8 cellular contexts compared by ENCODE assay signal in genomic region chr19:5827891-5828660, GRCh38. TPM values are rescaled to one million over a fixed set of nuclear protein-coding genes. Genes with fewer than 3 reads are reported as not detected.
DNase-seq lines count a peak whose midpoint lies in the region; ATAC-seq and TF ChIP-seq lines count a peak whose summit lies in the region.

No MANE protein-coding gene starts in this region.

- H3K4me1 ChIP-seq in IMR-90 (ENCODE audit: control insufficient read depth, insufficient read depth, low read length) (peaks cover 9% of the 10 kb centered on the region), Peyer's patch (peaks cover 0 to 39% (median 9%) of the 10 kb centered on the region in 4 donors), foreskin keratinocyte (no peaks in the 10 kb centered on the region)

- peak overlapping the region; percentile 62 for H3K18ac ChIP-seq in IMR-90 (ENCODE audit: low read depth, low read length)

- BruUV-seq in IMR-90 (replicated peaks; lab: Mats Ljungman, UMichigan) = no TSS peak

- H3K36me3 ChIP-seq in IMR-90 (ENCODE audit: control insufficient read depth, insufficient read depth, low read length) = no peaks in the 10 kb centered on the region
- peaks cover 0 to 25% (median 0%) of the 10 kb centered on the region in 3 donors for H3K36me3 ChIP-seq in Peyer's patch

- no peaks in the 10 kb centered on the region for H3K9me3 Mint-ChIP-seq in activated T-helper 2 cell treated with anti-CD3 and anti-CD28 coated beads, Interferon-gamma antibody, Interleukin-2, Interleukin-4, amounts not matched to agents 10 μg/mL and 5 μg/mL and 100 μg/mL, durations not matched to agents 14 hours and 24 hours and 36 hours
- H3K9me3 Mint-ChIP-seq in neural crest cell = no peaks in the 10 kb centered on the region

- H3K4me2 ChIP-seq in IMR-90 (ENCODE audit: low read depth, low read length) = peak overlapping the region; percentile 86

- peak overlapping the region; percentile 99 for H3K4me3 Mint-ChIP-seq in activated T-helper 2 cell treated with anti-CD3 and anti-CD28 coated beads, Interferon-gamma antibody, Interleukin-2, Interleukin-4, amounts not matched to agents 10 μg/mL and 5 μg/mL and 100 μg/mL, durations not matched to agents 14 hours and 24 hours and 36 hours (ENCODE audit: low read depth)
- peak overlapping the region; percentile 97 for H3K4me3 Mint-ChIP-seq in neural crest cell

- intact Hi-C loops in IMR-90 (cut with micrococcal nuclease) = loop anchor here (5.0 kb wide), 1 partner anchor 64 kb away; no protein-coding TSS in a partner anchor
- intact Hi-C loops in activated T-helper 2 cell treated with anti-CD3 and anti-CD28 coated beads, Interferon-gamma antibody, Interleukin-2, Interleukin-4, amounts not matched to agents 10 μg/mL and 5 μg/mL and 100 μg/mL, durations not matched to agents 14 hours and 24 hours and 36 hours (cut with micrococcal nuclease) = loop anchor here (1.0 kb wide), 1 partner anchor 76 kb away; the partner anchor contains the start of gene VMAC

- peak; percentile 82 for DNase-seq in DMS153 treated with DMSO at 0.1 percent for 48 hours (lab: John Stamatoyannopoulos, UW; ENCODE audit: unreplicated experiment)
- DNase-seq in IMR-90 = peak; percentile 85
- peak; percentile 65 to 95 (median 94) for DNase-seq in Peyer's patch
- DNase-seq in activated T-helper 2 cell treated with anti-CD3 and anti-CD28 coated beads, Interferon-gamma antibody, Interleukin-2, Interleukin-4, amounts not matched to agents 10 μg/mL and 5 μg/mL and 100 μg/mL, durations not matched to agents 14 hours and 24 hours and 36 hours (ENCODE audit: low spot score) = peak; percentile 96
- peak; percentile 60 to 80 for DNase-seq in foreskin keratinocyte
- peak; percentile 92 for DNase-seq in neural crest cell (ENCODE audit: low read depth, low spot score)
- DNase-seq in stimulated activated naive CD8-positive, alpha-beta T cell treated with anti-CD3 and anti-CD28 coated beads, Interleukin-15, Interleukin-2, amounts not matched to agents 100 U/mL and 50 U/mL, for 24 hours = peak; percentile 96

- H3K27ac ChIP-seq in IMR-90 (ENCODE audit: insufficient read depth, low read length) (peak overlapping the region; percentile 58), Peyer's patch (peak overlapping the region; percentile 41 to 92 (median 72)), foreskin keratinocyte (peak overlapping the region; percentile 43)

- H4K8ac ChIP-seq in IMR-90 (ENCODE audit: low read depth in 2 of 2, low read length in 2 of 2) = peak overlapping the region; percentile 97 to 99

- POLR2A ChIA-PET in IMR-90 (lab: Charles Lee; ENCODE audit: unreplicated experiment) = interaction anchor here (0.5 to 1.0 kb wide), 4 partner anchors 24 to 100 kb away, joined by 3 read pairs; partner anchors contain the start of gene NDUFA11

- H3K27me3 Mint-ChIP-seq in activated T-helper 2 cell treated with anti-CD3 and anti-CD28 coated beads, Interferon-gamma antibody, Interleukin-2, Interleukin-4, amounts not matched to agents 10 μg/mL and 5 μg/mL and 100 μg/mL, durations not matched to agents 14 hours and 24 hours and 36 hours (ENCODE audit: low read depth) = no peaks in the 10 kb centered on the region
- H3K27me3 Mint-ChIP-seq in neural crest cell (ENCODE audit: low read depth) = peaks cover 8% of the 10 kb centered on the region

- ATAC-seq in GM21619 (IDR thresholded peaks at IDR 0.05; ENCODE audit: unreplicated experiment) (peak; percentile 51), IMR-90 (ENCODE audit: low read depth) (peak; percentile 87), foreskin keratinocyte (peak; percentile 71)
- ATAC-seq in stimulated activated naive CD8-positive, alpha-beta T cell treated with anti-CD3 and anti-CD28 coated beads, Interleukin-15, Interleukin-2, amounts not matched to agents 100 U/mL and 50 U/mL, for 24 hours = peak; percentile 79

- peaks cover 0 to 6% of the 10 kb centered on the region in 2 experiments; a peak in 2 of 4 replicates for H3K79me1 ChIP-seq in IMR-90 (ENCODE audit: low read depth in 1 of 2, low read length in 2 of 2)

- TF ChIP-seq CTCF in IMR-90 (conservative IDR thresholded peaks at IDR 0.05; ENCODE audit: low read depth, low read length) (no peak), Peyer's patch (IDR thresholded peaks at IDR 0.05) (peak in 1 of 6 experiments; percentile 7), foreskin keratinocyte (conservative IDR thresholded peaks at IDR 0.05) (no peak), neural crest cell (conservative IDR thresholded peaks at IDR 0.05) (no peak)

- H4K91ac ChIP-seq in IMR-90 (ENCODE audit: insufficient read depth, low read depth, low read length) = peak overlapping the region; percentile 89

- peak overlapping the region; percentile 85 for H3K9ac ChIP-seq in IMR-90 (ENCODE audit: low read depth, low read length)

- H4K20me1 ChIP-seq in IMR-90 (ENCODE audit: insufficient read depth, low read length) = no peaks in the 10 kb centered on the region

- H3K14ac ChIP-seq in IMR-90 (replicated peaks; ENCODE audit: low read depth, low read length) = peak overlapping the region; percentile 98

- peak overlapping the region; percentile 81 for H3K56ac ChIP-seq in IMR-90 (ENCODE audit: extremely low read depth, insufficient read depth, low read length)

- peak overlapping the region; percentile 96 for H4K5ac ChIP-seq in IMR-90 (ENCODE audit: low read depth, low read length)

- TF ChIP-seq RAD21 in IMR-90 (IDR thresholded peaks at IDR 0.05; ENCODE audit: low read length) = no peak

- in situ Hi-C loops in IMR-90 (cut with MboI; ENCODE audit: low sequenced_read_pairs) = no loop called here

- H3K4me1 Mint-ChIP-seq in activated T-helper 2 cell treated with anti-CD3 and anti-CD28 coated beads, Interferon-gamma antibody, Interleukin-2, Interleukin-4, amounts not matched to agents 10 μg/mL and 5 μg/mL and 100 μg/mL, durations not matched to agents 14 hours and 24 hours and 36 hours (ENCODE audit: low read depth) = peaks cover 5% of the 10 kb centered on the region
- peaks cover 14% of the 10 kb centered on the region for H3K4me1 Mint-ChIP-seq in neural crest cell

- H2BK15ac ChIP-seq in IMR-90 (ENCODE audit: low read depth, low read length) = peak overlapping the region; percentile 74; the same call in 2 of the 3 replicates

- H2AFZ ChIP-seq in IMR-90 (replicated peaks; ENCODE audit: low read length, poor library complexity) = peak overlapping the region; percentile 97

- H3K9me3 ChIP-seq in IMR-90 (ENCODE audit: control insufficient read depth, insufficient read depth, low read length) (no peaks in the 10 kb centered on the region), Peyer's patch (no peaks in the 10 kb centered on the region)

- H2AK5ac ChIP-seq in IMR-90 (ENCODE audit: low read depth, low read length) = peak overlapping the region; percentile 98

- dilution Hi-C loops in IMR-90 (cut with HindIII; ENCODE audit: low sequenced_read_pairs, unreplicated experiment) = no loop called here

- H3K23ac ChIP-seq in IMR-90 (ENCODE audit: low read depth, low read length) = peak overlapping the region; percentile 97

- no peaks in the 10 kb centered on the region for H3K36me3 Mint-ChIP-seq in activated T-helper 2 cell treated with anti-CD3 and anti-CD28 coated beads, Interferon-gamma antibody, Interleukin-2, Interleukin-4, amounts not matched to agents 10 μg/mL and 5 μg/mL and 100 μg/mL, durations not matched to agents 14 hours and 24 hours and 36 hours (ENCODE audit: low read depth)
- no peaks in the 10 kb centered on the region for H3K36me3 Mint-ChIP-seq in neural crest cell (ENCODE audit: low read depth)

- 1% methylated on average over 39 of the region's 91 CpGs; no CpG with 5 or more reads in 1 of the 2 experiments for WGBS in IMR-90 (ENCODE audit: extremely low coverage in 2 of 2, insufficient read length in 1 of 2), 2 experiments

- peak overlapping the region; percentile 63 for H2BK5ac ChIP-seq in IMR-90 (ENCODE audit: low read depth, low read length, poor library complexity, severe bottlenecking)

- H2BK120ac ChIP-seq in IMR-90 (ENCODE audit: low read depth, low read length) = peak overlapping the region; percentile 60

- H3K9me1 ChIP-seq in IMR-90 (ENCODE audit: insufficient read depth, low read length) = peaks cover 4% of the 10 kb centered on the region; the same call in 1 of the 2 replicates

- peak overlapping the region; percentile 97 for H2AK9ac ChIP-seq in IMR-90 (replicated peaks; ENCODE audit: low read depth, low read length, poor library complexity)

- peak overlapping the region; percentile 59 for H3K4me3 ChIP-seq in IMR-90 (ENCODE audit: insufficient read depth, low read depth, low read length)
- peak overlapping the region; percentile 38 to 60 (median 49) for H3K4me3 ChIP-seq in Peyer's patch

- H3K27me3 ChIP-seq in IMR-90 (ENCODE audit: control insufficient read depth, insufficient read depth, low read length) = no peaks in the 10 kb centered on the region; the same call in 1 of the 2 replicates
- no peaks in the 10 kb centered on the region for H3K27me3 ChIP-seq in Peyer's patch
- H3K27me3 ChIP-seq in foreskin keratinocyte = peaks cover 8% of the 10 kb centered on the region

- peak overlapping the region; percentile 99 for H3K27ac Mint-ChIP-seq in activated T-helper 2 cell treated with anti-CD3 and anti-CD28 coated beads, Interferon-gamma antibody, Interleukin-2, Interleukin-4, amounts not matched to agents 10 μg/mL and 5 μg/mL and 100 μg/mL, durations not matched to agents 14 hours and 24 hours and 36 hours
- peak overlapping the region; percentile 98 for H3K27ac Mint-ChIP-seq in neural crest cell (ENCODE audit: unreplicated experiment)

- CTCF ChIA-PET in IMR-90 (lab: Yijun Ruan, JAX) = interaction anchor here (0.9 to 2.2 kb wide), 2 partner anchors 24 to 63 kb away, joined by 3 to 7 read pairs; no protein-coding TSS in a partner anchor

- H2BK20ac ChIP-seq in IMR-90 (ENCODE audit: low read depth, low read length) = no peak overlapping the region

- TF ChIP-seq POLR2A in IMR-90 (IDR thresholded peaks at IDR 0.05; ENCODE audit: low read depth, low read length) (peak; percentile 90), Peyer's patch (IDR thresholded peaks at IDR 0.05) (peak; percentile 42 to 84)

- H3K4ac ChIP-seq in IMR-90 (ENCODE audit: low read depth, low read length) = peak overlapping the region; percentile 97

RNA-seq across cellular contexts. Expression of gene FUT6, which starts 11.4 kb away (rescaled TPM):
- total RNA-seq in IMR-90 (2012; rRNA removed) = not detected in 2 replicates
- polyA plus RNA-seq in IMR-90 (2012; rRNA removed) = not detected in 2 replicates
- not detected in 2 replicates for polyA plus RNA-seq in IMR-90 (2012; cell fraction: cytosol; rRNA removed)
- not detected in 2 replicates for polyA plus RNA-seq in IMR-90 (2012; cell fraction: nucleus; rRNA removed; ENCODE audit: low replicate concordance)
- 100 to 1,000 TPM in 3 of 4 donors, 10 to 100 TPM in 1; 90.8 to 329 (median 210) TPM for total RNA-seq in Peyer's patch
- total RNA-seq in activated T-helper 2 cell treated with anti-CD3 and anti-CD28 coated beads, Interferon-gamma antibody, Interleukin-2, Interleukin-4, amounts not matched to agents 10 μg/mL and 5 μg/mL and 100 μg/mL, durations not matched to agents 14 hours and 24 hours and 36 hours = not detected in 2 replicates
- total RNA-seq in foreskin keratinocyte = not detected in 2 replicates
- not detected in 2 replicates for polyA plus RNA-seq in foreskin keratinocyte
- total RNA-seq in neural crest cell = not detected in 2 replicates

RNA-seq across cellular contexts. Expression of gene FUT3, which starts 23.2 kb away (rescaled TPM):
- total RNA-seq in IMR-90 (2012; rRNA removed) (not detected in 2 replicates), Peyer's patch (100 to 1,000 TPM in 3 of 4 donors, 10 to 100 TPM in 1; 37.1 to 207 (median 155) TPM), foreskin keratinocyte (1.5 and 2.2 TPM in 2 replicates), neural crest cell (not detected in 2 replicates)
- polyA plus RNA-seq in IMR-90 (2012; rRNA removed) (not detected in 2 replicates), foreskin keratinocyte (1.5 and 3.6 TPM in 2 replicates)
- not detected in 2 replicates for polyA plus RNA-seq in IMR-90 (2012; cell fraction: cytosol; rRNA removed)
- not detected in 2 replicates for polyA plus RNA-seq in IMR-90 (2012; cell fraction: nucleus; rRNA removed; ENCODE audit: low replicate concordance)
- not detected in 2 replicates for total RNA-seq in activated T-helper 2 cell treated with anti-CD3 and anti-CD28 coated beads, Interferon-gamma antibody, Interleukin-2, Interleukin-4, amounts not matched to agents 10 μg/mL and 5 μg/mL and 100 μg/mL, durations not matched to agents 14 hours and 24 hours and 36 hours

RNA-seq across cellular contexts. Expression of gene NRTN, which starts 23.2 kb away (rescaled TPM):
- total RNA-seq in IMR-90 (2012; rRNA removed) (0.18 TPM in 1 of 2 replicates, not detected in the other), Peyer's patch (1 to 10 TPM in 2 of 4 donors, under 1 TPM in 1, not detected in 1; 0.88 to 4.8 (median 3.5) TPM), foreskin keratinocyte (0.10 and 0.14 TPM in 2 replicates), neural crest cell (4.4 and 4.8 TPM in 2 replicates)
- polyA plus RNA-seq in IMR-90 (2012; rRNA removed) (0.17 and 0.37 TPM in 2 replicates), foreskin keratinocyte (0.07 and 0.11 TPM in 2 replicates)
- polyA plus RNA-seq in IMR-90 (2012; cell fraction: cytosol; rRNA removed) = 0.51 and 0.63 TPM in 2 replicates
- polyA plus RNA-seq in IMR-90 (2012; cell fraction: nucleus; rRNA removed; ENCODE audit: low replicate concordance) = 0.11 and 0.35 TPM in 2 replicates
- total RNA-seq in activated T-helper 2 cell treated with anti-CD3 and anti-CD28 coated beads, Interferon-gamma antibody, Interleukin-2, Interleukin-4, amounts not matched to agents 10 μg/mL and 5 μg/mL and 100 μg/mL, durations not matched to agents 14 hours and 24 hours and 36 hours = 0.85 and 0.87 TPM in 2 replicates

RNA-seq across cellular contexts. Expression of gene DUS3L, which starts 37.1 kb away (rescaled TPM):
- total RNA-seq in IMR-90 (2012; rRNA removed) (12.4 and 14.2 TPM in 2 replicates), Peyer's patch (10 to 100 TPM; 31.5 to 91.6 (median 71.2) TPM), foreskin keratinocyte (27.7 and 31.8 TPM in 2 replicates), neural crest cell (65.1 and 67.2 TPM in 2 replicates)
- polyA plus RNA-seq in IMR-90 (2012; rRNA removed) (21.3 and 25.6 TPM in 2 replicates), foreskin keratinocyte (28.7 and 31.8 TPM in 2 replicates)
- polyA plus RNA-seq in IMR-90 (2012; cell fraction: cytosol; rRNA removed) = 18.7 and 45.2 TPM in 2 replicates
- 102 and 228 TPM in 2 replicates for polyA plus RNA-seq in IMR-90 (2012; cell fraction: nucleus; rRNA removed; ENCODE audit: low replicate concordance)
- 74.0 and 84.3 TPM in 2 replicates for total RNA-seq in activated T-helper 2 cell treated with anti-CD3 and anti-CD28 coated beads, Interferon-gamma antibody, Interleukin-2, Interleukin-4, amounts not matched to agents 10 μg/mL and 5 μg/mL and 100 μg/mL, durations not matched to agents 14 hours and 24 hours and 36 hours

RNA-seq across cellular contexts. Expression of gene FUT5, which starts 42.3 kb away (rescaled TPM):
- total RNA-seq in IMR-90 (2012; rRNA removed) (not detected in 2 replicates), Peyer's patch (not detected), foreskin keratinocyte (not detected in 2 replicates), neural crest cell (not detected in 2 replicates)
- polyA plus RNA-seq in IMR-90 (2012; rRNA removed) (not detected in 2 replicates), foreskin keratinocyte (not detected in 2 replicates)
- polyA plus RNA-seq in IMR-90 (2012; cell fraction: cytosol; rRNA removed) = not detected in 2 replicates
- polyA plus RNA-seq in IMR-90 (2012; cell fraction: nucleus; rRNA removed; ENCODE audit: low replicate concordance) = not detected in 2 replicates
- not detected in 2 replicates for total RNA-seq in activated T-helper 2 cell treated with anti-CD3 and anti-CD28 coated beads, Interferon-gamma antibody, Interleukin-2, Interleukin-4, amounts not matched to agents 10 μg/mL and 5 μg/mL and 100 μg/mL, durations not matched to agents 14 hours and 24 hours and 36 hours

Comparison
In these comparisons a context has a peak if more than half of its experiments do, and no peak if none do; other contexts are left out.
1. Peak in every context shown above with its lines: DNase-seq, ATAC-seq, H3K4me3 ChIP-seq and H3K27ac ChIP-seq.
2. RNA of gene FUT6, which starts 11.4 kb away (total RNA-seq): 90.8 to 329 TPM in Peyer's patch; not detected in IMR-90, not detected in activated T-helper 2 cell treated with anti-CD3 and anti-CD28 coated beads, Interferon-gamma antibody, Interleukin-2, Interleukin-4, amounts not matched to agents 10 μg/mL and 5 μg/mL and 100 μg/mL, durations not matched to agents 14 hours and 24 hours and 36 hours, not detected in foreskin keratinocyte and not detected in neural crest cell; every median in the first group is over 10 times any median in the second.
3. RNA of gene FUT3, which starts 23.2 kb away (total RNA-seq): 37.1 to 207 TPM in Peyer's patch; 1.5 to 2.2 TPM in foreskin keratinocyte, not detected in neural crest cell, not detected in IMR-90 and not detected in activated T-helper 2 cell treated with anti-CD3 and anti-CD28 coated beads, Interferon-gamma antibody, Interleukin-2, Interleukin-4, amounts not matched to agents 10 μg/mL and 5 μg/mL and 100 μg/mL, durations not matched to agents 14 hours and 24 hours and 36 hours; every median in the first group is over 10 times any median in the second.